ENCODE assay signal across 7 cellular contexts in the genomic region with DNA sequence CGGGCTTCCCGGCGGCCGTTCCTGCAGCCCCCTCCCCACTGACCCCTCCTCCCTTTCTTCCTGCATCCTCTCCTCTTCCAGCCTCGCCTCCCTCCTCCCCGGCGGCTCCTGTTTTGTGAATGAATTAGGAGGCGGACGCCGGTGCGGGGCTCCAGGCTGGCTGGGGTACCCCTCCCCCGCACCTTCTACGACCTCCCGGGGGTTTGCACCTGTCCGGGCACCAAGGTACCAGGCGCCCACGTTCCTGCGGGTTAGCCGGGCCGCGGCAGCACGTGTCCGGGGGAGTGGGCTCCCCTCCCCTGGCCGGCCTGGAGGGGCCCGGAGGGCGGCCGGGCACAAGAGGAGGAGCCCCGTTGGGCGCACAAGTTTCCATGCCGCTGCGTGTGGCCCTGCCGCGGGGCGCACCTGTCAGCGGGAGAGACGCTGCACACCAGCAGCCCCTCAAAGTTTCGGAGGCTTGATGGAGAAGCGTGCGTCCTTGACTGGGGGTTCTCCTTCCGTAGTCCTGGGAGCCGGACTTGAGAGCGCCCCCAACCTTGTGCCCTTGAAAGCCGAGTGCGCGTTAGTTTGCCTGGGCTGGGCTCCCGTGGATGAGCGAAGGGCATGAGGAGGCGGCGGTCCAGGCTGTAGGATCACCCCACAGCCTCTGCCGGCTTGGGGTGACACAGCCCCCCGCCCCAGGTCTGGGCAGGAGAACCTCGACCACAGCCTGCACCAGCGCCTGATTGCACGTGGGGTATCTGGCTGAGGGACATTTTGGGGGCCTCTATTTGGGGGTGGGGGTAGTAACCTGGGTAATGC. TPM values are rescaled to one million over a fixed set of nuclear protein-coding genes. Genes with fewer than 3 reads are reported as not detected.
DNase-seq lines count a peak whose midpoint lies in the region; ATAC-seq and TF ChIP-seq lines count a peak whose summit lies in the region.

No MANE protein-coding gene starts in this region.

- H3K4me2 ChIP-seq in fibroblast of lung (ENCODE audit: extremely low read depth, insufficient read depth, low read length) (peak overlapping the region; percentile 85), parathyroid adenoma (ENCODE audit: low read length) (peak overlapping the region; percentile 78)

- H3K9me3 ChIP-seq in SJCRH30 (replicated peaks) = no peaks in the 10 kb centered on the region
- no peaks in the 10 kb centered on the region for H3K9me3 ChIP-seq in fibroblast of lung (ENCODE audit: control insufficient read depth, insufficient read depth, low read depth, low read length)
- H3K9me3 ChIP-seq in parathyroid adenoma (ENCODE audit: control insufficient read depth, low read length) = no peaks in the 10 kb centered on the region

- H3K36me3 ChIP-seq in SJCRH30 (no peaks in the 10 kb centered on the region), fibroblast of lung (ENCODE audit: control insufficient read depth, insufficient read depth, low read length) (peaks cover 2% of the 10 kb centered on the region), parathyroid adenoma (ENCODE audit: control insufficient read depth, insufficient read depth, low read length) (no peaks in the 10 kb centered on the region)

- H2AFZ ChIP-seq in fibroblast of lung (ENCODE audit: low read length) = no peak overlapping the region
- H2AFZ ChIP-seq in parathyroid adenoma = peak overlapping the region; percentile 67

- H3K9ac ChIP-seq in fibroblast of lung (ENCODE audit: insufficient read depth, low read length) (no peak overlapping the region), parathyroid adenoma (no peak overlapping the region)

- no peak for ATAC-seq in HG03469 (IDR thresholded peaks at IDR 0.05; ENCODE audit: unreplicated experiment)
- ATAC-seq in HG03097 (IDR thresholded peaks at IDR 0.05; ENCODE audit: low FRiP score, unreplicated experiment) = no peak

- H3K4me3 ChIP-seq in SJCRH30 (peak overlapping the region; percentile 61), fibroblast of lung (replicated peaks in 1 of 4; ENCODE audit: control extremely low read depth in 1 of 4, insufficient read depth in 1 of 4, low read depth in 3 of 4, low read length in 4 of 4) (peak overlapping the region; percentile 21 to 57 (median 30)), parathyroid adenoma (ENCODE audit: low read depth, low read length) (peak overlapping the region; percentile 46)

- H3K27ac ChIP-seq in SJCRH30 = no peak overlapping the region
- H3K27ac ChIP-seq in fibroblast of lung (ENCODE audit: insufficient read depth, low read length) = no peak overlapping the region
- H3K27ac ChIP-seq in parathyroid adenoma = no peak overlapping the region

- DNase-seq in GM13977 (ENCODE audit: low spot score) (peak; percentile 68), SJCRH30 (peak; percentile 9 to 15), fibroblast of lung (ENCODE audit: low read depth in 2 of 2) (no peak), AML-193 (lab: John Stamatoyannopoulos, UW) (no peak)

- H3K4me1 ChIP-seq in SJCRH30 (no peaks in the 10 kb centered on the region), fibroblast of lung (ENCODE audit: control insufficient read depth, extremely low read depth, insufficient read depth, low read length) (peaks cover 5% of the 10 kb centered on the region), parathyroid adenoma (peaks cover 5% of the 10 kb centered on the region)

- H4K20me1 ChIP-seq in fibroblast of lung (ENCODE audit: control insufficient read depth, extremely low read depth, insufficient read depth, low read length) = no peaks in the 10 kb centered on the region

- H3K79me2 ChIP-seq in fibroblast of lung (ENCODE audit: control insufficient read depth, insufficient read depth, low read length) = no peaks in the 10 kb centered on the region
- H3K79me2 ChIP-seq in parathyroid adenoma = no peaks in the 10 kb centered on the region

- in situ Hi-C loops in GM13977 (cut with MboI; ENCODE audit: low pct_unique_long_range_greater_than_20kb, low sequenced_read_pairs, unreplicated experiment) = loop anchor here (25.0 kb wide), 1 partner anchor 394 kb away; no protein-coding TSS in a partner anchor

- no peak for TF ChIP-seq CTCF in GM13977 (IDR thresholded peaks at IDR 0.05; ENCODE audit: extremely low read depth, insufficient read depth, missing control alignments)
- TF ChIP-seq CTCF in fibroblast of lung (conservative IDR thresholded peaks at IDR 0.05 in 1 of 2, IDR thresholded peaks at IDR 0.05 in 1 of 2; ENCODE audit: low read depth in 1 of 2, low read length in 2 of 2) = no peak
- TF ChIP-seq CTCF in parathyroid adenoma (IDR thresholded peaks at IDR 0.05) = no peak

- no peaks in the 10 kb centered on the region for H3K27me3 ChIP-seq in SJCRH30
- H3K27me3 ChIP-seq in fibroblast of lung (ENCODE audit: control insufficient read depth, insufficient read depth, low read length) = no peaks in the 10 kb centered on the region
- no peaks in the 10 kb centered on the region for H3K27me3 ChIP-seq in parathyroid adenoma (ENCODE audit: control insufficient read depth, insufficient read depth, low read length)

RNA-seq across cellular contexts. Expression of gene HAS3, which starts 1.2 kb away (rescaled TPM):
- 0.08 and 0.25 TPM in 2 replicates for total RNA-seq in SJCRH30 (2014; rRNA removed; shearing (Covaris generic))
- 0.26 and 0.33 TPM in 2 replicates for total RNA-seq in fibroblast of lung
- polyA plus RNA-seq in fibroblast of lung = 0.19 and 0.27 TPM in 2 replicates
- 0.12 and 0.20 TPM in 2 replicates for polyA plus RNA-seq in fibroblast of lung (2012)
- polyA minus RNA-seq in fibroblast of lung (ENCODE audit: low replicate concordance) = not detected in 2 replicates

RNA-seq across cellular contexts. Expression of gene CHTF8, which starts 25.7 kb away (rescaled TPM):
- 38.2 and 42.3 TPM in 2 replicates for total RNA-seq in SJCRH30 (2014; rRNA removed; shearing (Covaris generic))
- 39.0 and 55.7 TPM in 2 replicates for total RNA-seq in fibroblast of lung
- polyA plus RNA-seq in fibroblast of lung = 74.3 and 83.0 TPM in 2 replicates
- 77.0 and 86.9 TPM in 2 replicates for polyA plus RNA-seq in fibroblast of lung (2012)
- 193 and 219 TPM in 2 replicates for polyA minus RNA-seq in fibroblast of lung (ENCODE audit: low replicate concordance)

RNA-seq across cellular contexts. Expression of gene UTP4, which starts 25.8 kb away (rescaled TPM):
- total RNA-seq in SJCRH30 (2014; rRNA removed; shearing (Covaris generic)) = 23.8 and 31.4 TPM in 2 replicates
- total RNA-seq in fibroblast of lung = 14.4 and 14.9 TPM in 2 replicates
- polyA plus RNA-seq in fibroblast of lung = 56.5 and 80.1 TPM in 2 replicates
- 31.8 and 48.3 TPM in 2 replicates for polyA plus RNA-seq in fibroblast of lung (2012)
- 79.6 and 176 TPM in 2 replicates for polyA minus RNA-seq in fibroblast of lung (ENCODE audit: low replicate concordance)

Comparison
In these comparisons a context has a peak if more than half of its experiments do, and no peak if none do; other contexts are left out.
1. DNase-seq: peak in GM13977 (single experiment) and SJCRH30 (2 of 2); none in fibroblast of lung (0 of 2) and AML-193 (0 of 2).
2. Peak in every context shown above with its lines, with median percentiles within 50 percentile points of each other: H3K4me3 ChIP-seq.